In the genomic region with DNA sequence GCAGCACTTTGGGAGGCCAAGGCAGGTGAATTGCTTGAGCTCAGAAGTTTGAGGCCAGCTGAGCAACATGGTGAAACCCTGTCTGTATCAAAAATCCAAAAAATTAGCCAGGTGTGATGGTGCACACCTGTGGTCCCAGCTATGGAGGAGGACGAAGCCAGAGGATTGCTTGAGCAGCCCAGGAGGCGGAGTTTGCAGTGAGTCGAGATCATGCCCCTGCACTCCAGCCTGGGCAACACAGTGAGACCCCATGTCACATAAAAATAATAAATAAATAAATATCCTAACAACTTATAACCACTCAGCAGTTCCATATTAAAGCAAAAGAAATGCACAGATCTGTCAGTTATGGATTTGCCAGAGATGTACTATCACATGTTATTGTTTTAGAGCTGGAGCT, we compare ENCODE assay signal across 8 cellular contexts.
"Had no signal": no experiment of that assay in that cellular context is flagged by ENCODE, and none has a peak within 500 bp of the region (broad histone marks: within the 10 kb centered on the region; RNA-seq: fewer than 3 reads in every experiment).

No MANE protein-coding gene starts in this region.

- H2AFZ ChIP-seq: GM23338 had no signal

- H3K4me3 ChIP-seq: GM23338 had no signal

- FAIRE-seq: H1, H54, HTR-8/SVneo had no signal

- DNase-seq: H9, HCEC 1CT, HFFc6, KG1 had no signal

- ATAC-seq: GM23338 had no signal

- H3K4me2 ChIP-seq: GM23338 had no signal
